In genomic region chr7:34900891-34901493, GRCh38 we compare ENCODE assay signal across 10 cellular contexts.
A peak's percentile ranks its signal among the peaks of the same experiment; 100 is the strongest.
DNase-seq lines count a peak whose midpoint lies in the region; ATAC-seq, FAIRE-seq and TF ChIP-seq lines count a peak whose summit lies in the region.
"Had no signal": no experiment of that assay in that cellular context is flagged by ENCODE, and none has a peak within 500 bp of the region (broad histone marks: within the 10 kb centered on the region; RNA-seq: fewer than 3 reads in every experiment).

No MANE protein-coding gene starts in this region.

- no peaks in the 10 kb centered on the region for H3K9me3 ChIP-seq in kidney (ENCODE audit: control insufficient read depth in 1 of 2, low read length in 2 of 2)
- H3K9me3 ChIP-seq in naive thymus-derived CD4-positive, alpha-beta T cell (ENCODE audit: control insufficient read depth in 2 of 3, low read length in 3 of 3), result no peaks in the 10 kb centered on the region

- no peak overlapping the region for H3K27ac Mint-ChIP-seq in naive thymus-derived CD4-positive, alpha-beta T cell
- no peak overlapping the region for H3K27ac Mint-ChIP-seq in activated CD4-positive, alpha-beta T cell treated with anti-CD3 and anti-CD28 coated beads, Interleukin-2, amount 10 ng/mL, durations not matched to agents 7 days and 5 days
- H3K27ac Mint-ChIP-seq: stimulated activated naive CD8-positive, alpha-beta T cell treated with anti-CD3 and anti-CD28 coated beads, Interleukin-15, Interleukin-2, amounts not matched to agents 100 ng/mL and 50 ng/mL, for 24 hours had no signal

- no peak overlapping the region for H3K4me3 ChIP-seq in fibroblast of pulmonary artery (replicated peaks; ENCODE audit: low read depth, low read length)
- no peak overlapping the region for H3K4me3 ChIP-seq in kidney (ENCODE audit: low read length in 2 of 2)
- no peak overlapping the region for H3K4me3 ChIP-seq in naive thymus-derived CD4-positive, alpha-beta T cell (ENCODE audit: low read length)

- intact Hi-C loops in kidney (cut with DNase I), result no loop called here
- intact Hi-C loops in naive thymus-derived CD4-positive, alpha-beta T cell (cut with micrococcal nuclease), result no loop called here

- no peak overlapping the region for H3K27ac ChIP-seq in kidney (ENCODE audit: low read depth in 2 of 2, low read length in 2 of 2)
- H3K27ac ChIP-seq in naive thymus-derived CD4-positive, alpha-beta T cell (ENCODE audit: low read depth, low read length), result no peak overlapping the region

- no peaks in the 10 kb centered on the region for H3K4me1 ChIP-seq in kidney (ENCODE audit: control insufficient read depth in 1 of 2, insufficient read depth in 1 of 2, low read depth in 1 of 2, low read length in 2 of 2)
- H3K4me1 ChIP-seq in naive thymus-derived CD4-positive, alpha-beta T cell (ENCODE audit: control insufficient read depth in 2 of 2, insufficient read depth in 2 of 2, low read length in 2 of 2), result no peaks in the 10 kb centered on the region

- H3K36me3 ChIP-seq in kidney (ENCODE audit: control insufficient read depth in 1 of 2, insufficient read depth in 2 of 2, low read length in 2 of 2), result no peaks in the 10 kb centered on the region
- no peaks in the 10 kb centered on the region for H3K36me3 ChIP-seq in naive thymus-derived CD4-positive, alpha-beta T cell (ENCODE audit: control insufficient read depth in 2 of 3, insufficient read depth in 3 of 3, low read length in 3 of 3)

- POLR2A ChIA-PET in naive thymus-derived CD4-positive, alpha-beta T cell (lab: Charles Lee), result no interaction called here
- POLR2A ChIA-PET in activated CD4-positive, alpha-beta T cell treated with anti-CD3 and anti-CD28 coated beads, Interleukin-2, amount 10 ng/mL, durations not matched to agents 7 days and 5 days (lab: Charles Lee), result no interaction called here

- no peak for FAIRE-seq in kidney (lab: Jason Lieb, UNC)

- CTCF ChIA-PET in naive thymus-derived CD4-positive, alpha-beta T cell (lab: Charles Lee), result no interaction called here
- CTCF ChIA-PET in activated CD4-positive, alpha-beta T cell treated with anti-CD3 and anti-CD28 coated beads, Interleukin-2, amount 10 ng/mL, durations not matched to agents 7 days and 5 days (lab: Charles Lee), result no interaction called here

- no peak overlapping the region for H3K4me3 Mint-ChIP-seq in naive thymus-derived CD4-positive, alpha-beta T cell
- no peak overlapping the region for H3K4me3 Mint-ChIP-seq in activated CD4-positive, alpha-beta T cell treated with anti-CD3 and anti-CD28 coated beads, Interleukin-2, amount 10 ng/mL, durations not matched to agents 7 days and 5 days
- H3K4me3 Mint-ChIP-seq: stimulated activated naive CD8-positive, alpha-beta T cell treated with anti-CD3 and anti-CD28 coated beads, Interleukin-15, Interleukin-2, amounts not matched to agents 100 ng/mL and 50 ng/mL, for 24 hours had no signal

- H3K27me3 ChIP-seq in naive thymus-derived CD4-positive, alpha-beta T cell (ENCODE audit: control insufficient read depth in 2 of 2, insufficient read depth in 2 of 2, low read length in 2 of 2), result no peaks in the 10 kb centered on the region

- H3K36me3 Mint-ChIP-seq in naive thymus-derived CD4-positive, alpha-beta T cell, result peaks cover 0 to 4% (median 0%) of the 10 kb centered on the region in 5 donors
- no peaks in the 10 kb centered on the region for H3K36me3 Mint-ChIP-seq in activated CD4-positive, alpha-beta T cell treated with anti-CD3 and anti-CD28 coated beads, Interleukin-2, amount 10 ng/mL, durations not matched to agents 7 days and 5 days (ENCODE audit: low read depth)

- H3K9me3 Mint-ChIP-seq in naive thymus-derived CD4-positive, alpha-beta T cell, result peaks cover 0 to 16% (median 8%) of the 10 kb centered on the region in 11 donors
- H3K9me3 Mint-ChIP-seq in activated CD4-positive, alpha-beta T cell treated with anti-CD3 and anti-CD28 coated beads, Interleukin-2, amount 10 ng/mL, durations not matched to agents 7 days and 5 days, result peaks cover 2% of the 10 kb centered on the region

- H3K27me3 Mint-ChIP-seq in naive thymus-derived CD4-positive, alpha-beta T cell, result peaks cover 7 to 35% (median 29%) of the 10 kb centered on the region in 5 donors
- H3K27me3 Mint-ChIP-seq in activated CD4-positive, alpha-beta T cell treated with anti-CD3 and anti-CD28 coated beads, Interleukin-2, amount 10 ng/mL, durations not matched to agents 7 days and 5 days, result peaks cover 6% of the 10 kb centered on the region

- TF ChIP-seq CTCF in fibroblast of pulmonary artery (IDR thresholded peaks at IDR 0.05; ENCODE audit: low read length, missing control alignments), result peak; percentile 30
- TF ChIP-seq CTCF in kidney (IDR thresholded peaks at IDR 0.05; ENCODE audit: borderline replicate concordance, extremely low read depth, insufficient read depth), result no peak

- peak; percentile 67 for ATAC-seq in GM21529 (IDR thresholded peaks at IDR 0.05; ENCODE audit: unreplicated experiment)
- no peak for ATAC-seq in naive thymus-derived CD4-positive, alpha-beta T cell

- DNase-seq in DMS 273 treated with DMSO at 0.1 percent for 48 hours (lab: John Stamatoyannopoulos, UW) (peak; percentile 18), NAMALWA (ENCODE audit: low spot score) (peak; percentile 48), fibroblast of pulmonary artery (ENCODE audit: low read depth) (peak; percentile 13), NCI-H1048 (lab: John Stamatoyannopoulos, UW) (no peak), kidney (no peak)
- DNase-seq in naive thymus-derived CD4-positive, alpha-beta T cell, result no peak
- no peak for DNase-seq in activated CD4-positive, alpha-beta T cell treated with anti-CD3 and anti-CD28 coated beads, Interleukin-2, amount 10 ng/mL, durations not matched to agents 7 days and 5 days
- DNase-seq: effector memory CD4-positive, alpha-beta T cell had no signal

- H3K9ac ChIP-seq in kidney (ENCODE audit: low read length in 2 of 2), result no peak overlapping the region

- peaks cover 0 to 2% (median 0%) of the 10 kb centered on the region in 7 donors for H3K4me1 Mint-ChIP-seq in naive thymus-derived CD4-positive, alpha-beta T cell
- H3K4me1 Mint-ChIP-seq in activated CD4-positive, alpha-beta T cell treated with anti-CD3 and anti-CD28 coated beads, Interleukin-2, amount 10 ng/mL, durations not matched to agents 7 days and 5 days, result peaks cover 2% of the 10 kb centered on the region

Comparison
In these comparisons a context has a peak if more than half of its experiments do, and no peak if none do; other contexts are left out.
1. DNase-seq: peak in DMS 273 treated with DMSO at 0.1 percent for 48 hours (single experiment), NAMALWA (single experiment) and fibroblast of pulmonary artery (single experiment); none in NCI-H1048 (single experiment), kidney (single experiment), naive thymus-derived CD4-positive, alpha-beta T cell (0 of 9) and activated CD4-positive, alpha-beta T cell treated with anti-CD3 and anti-CD28 coated beads, Interleukin-2, amount 10 ng/mL, durations not matched to agents 7 days and 5 days (single experiment).